19 cellular contexts compared by ENCODE assay signal in the genomic region with DNA sequence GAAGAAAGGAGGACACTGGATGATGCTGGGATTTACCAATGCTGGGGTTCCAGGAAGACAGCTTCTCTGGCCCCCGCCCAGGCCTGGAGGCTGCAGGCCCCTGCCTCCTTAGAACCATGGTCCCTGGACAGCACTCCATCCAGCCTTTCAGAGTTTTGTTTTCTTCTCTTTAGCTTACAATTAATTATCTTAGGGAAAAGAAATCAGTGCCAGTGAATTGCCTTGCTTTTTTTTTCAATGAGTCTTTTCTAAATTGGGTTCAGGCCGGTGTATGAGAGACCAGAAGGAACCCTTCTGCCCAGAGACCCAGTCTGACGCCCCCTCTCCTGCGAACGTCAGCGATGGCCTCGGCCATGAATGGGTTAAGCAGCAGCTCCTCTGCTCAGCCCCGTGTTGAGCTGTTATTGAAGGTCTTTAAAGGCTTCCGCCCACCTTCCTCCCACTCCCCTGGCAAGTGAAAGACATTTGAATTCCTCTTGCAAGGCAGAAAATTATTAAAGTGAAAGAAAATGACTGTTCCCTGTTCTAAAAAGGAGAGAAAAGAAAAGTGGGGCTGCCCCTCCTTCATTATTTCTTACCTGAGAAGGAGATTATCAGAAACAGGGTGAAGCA.
DNase-seq lines count a peak whose midpoint lies in the region; ATAC-seq, FAIRE-seq and TF ChIP-seq lines count a peak whose summit lies in the region.
"Had no signal": no experiment of that assay in that cellular context is flagged by ENCODE, and none has a peak within 500 bp of the region (broad histone marks: within the 10 kb centered on the region; RNA-seq: fewer than 3 reads in every experiment).

No MANE protein-coding gene starts in this region.

- H3K4me1 Mint-ChIP-seq in activated T-cell treated with anti-CD3 and anti-CD28 coated beads, Interleukin-2, amount 50 U/mL, for 24 hours (ENCODE audit: low read depth) = peaks cover 7% of the 10 kb centered on the region
- peaks cover 70% of the 10 kb centered on the region for H3K4me1 Mint-ChIP-seq in WTC11

- no peak overlapping the region for H3K27ac Mint-ChIP-seq in activated T-cell treated with anti-CD3 and anti-CD28 coated beads, Interleukin-2, amount 50 U/mL, for 24 hours
- H3K27ac Mint-ChIP-seq in WTC11 = peak overlapping the region; percentile 96
- H3K27ac Mint-ChIP-seq: activated naive CD4-positive, alpha-beta T cell treated with anti-CD3 and anti-CD28 coated beads for 36 hours; IgD-negative memory B cell had no signal

- CTCF ChIA-PET in WTC11 (lab: Charles Lee) = interaction anchor here (0.6 to 1.9 kb wide), 8 partner anchors 11 to 254 kb away, joined by 3 to 7 read pairs (median 4); no protein-coding TSS in a partner anchor

- DNase-seq in activated T-cell treated with anti-CD3 and anti-CD28 coated beads for 4 hours (peak; percentile 9), WTC11 (ENCODE audit: low spot score) (peak; percentile 43), iPS-NIHi11 (ENCODE audit: low spot score) (peak; percentile 76), retina (peak; percentile 32), GM19238 (ENCODE audit: insufficient read length, low spot score) (no peak), D721Med (ENCODE audit: insufficient read length, low spot score) (no peak)
- no peak for DNase-seq in activated T-cell treated with anti-CD3 and anti-CD28 coated beads, Interleukin-2, amount 50 U/mL, for 24 hours
- DNase-seq: ACHN; activated CD4-positive, CD25-positive, alpha-beta regulatory T cell treated with anti-CD3 and anti-CD28 coated beads, Interleukin-2, amount 50 U/mL, for 72 hours; activated naive CD4-positive, alpha-beta T cell treated with anti-CD3 and anti-CD28 coated beads for 36 hours; effector memory CD4-positive, alpha-beta T cell; NCI-H1694 treated with DMSO at 0.1 percent for 48 hours; RPMI8226; small intestine; substantia nigra had no signal

- POLR2A ChIA-PET in WTC11 (lab: Charles Lee) = no interaction called here

- H3K9me3 Mint-ChIP-seq in activated T-cell treated with anti-CD3 and anti-CD28 coated beads, Interleukin-2, amount 50 U/mL, for 24 hours = no peaks in the 10 kb centered on the region
- no peaks in the 10 kb centered on the region for H3K9me3 Mint-ChIP-seq in WTC11
- H3K9me3 Mint-ChIP-seq: activated naive CD4-positive, alpha-beta T cell treated with anti-CD3 and anti-CD28 coated beads for 36 hours had no signal

- FAIRE-seq in D721Med (lab: Jason Lieb, UNC) = no peak
- FAIRE-seq: G401.6, small intestine had no signal

- H3K36me3 Mint-ChIP-seq in activated T-cell treated with anti-CD3 and anti-CD28 coated beads, Interleukin-2, amount 50 U/mL, for 24 hours (ENCODE audit: low read depth) = no peaks in the 10 kb centered on the region
- no peaks in the 10 kb centered on the region for H3K36me3 Mint-ChIP-seq in WTC11
- H3K36me3 Mint-ChIP-seq: IgD-negative memory B cell had no signal

- ATAC-seq in WTC11 (peak; percentile 90), HG03354 (IDR thresholded peaks at IDR 0.05; ENCODE audit: poor library complexity, severe bottlenecking, unreplicated experiment) (no peak)
- ATAC-seq: SK-N-SH treated with all-trans-retinoic acid at 6 μM for 48 hours had no signal

- H3K27me3 Mint-ChIP-seq in activated T-cell treated with anti-CD3 and anti-CD28 coated beads, Interleukin-2, amount 50 U/mL, for 24 hours = peaks cover 16% of the 10 kb centered on the region
- no peaks in the 10 kb centered on the region for H3K27me3 Mint-ChIP-seq in WTC11 (ENCODE audit: low read depth)

- TF ChIP-seq CTCF in WTC11 (IDR thresholded peaks at IDR 0.05) (no peak), D721Med (IDR thresholded peaks at IDR 0.05; ENCODE audit: insufficient read depth, missing control alignments) (no peak)

- H3K4me3 Mint-ChIP-seq in activated T-cell treated with anti-CD3 and anti-CD28 coated beads, Interleukin-2, amount 50 U/mL, for 24 hours = no peak overlapping the region
- peak overlapping the region; percentile 38 for H3K4me3 Mint-ChIP-seq in WTC11
- H3K4me3 Mint-ChIP-seq: activated naive CD4-positive, alpha-beta T cell treated with anti-CD3 and anti-CD28 coated beads for 36 hours; IgD-negative memory B cell had no signal

TF ChIP-seq in WTC11, 78 proteins besides CTCF, POLR2A, EP300 and RAD21:
- TF ChIP-seq, protein P1, sequence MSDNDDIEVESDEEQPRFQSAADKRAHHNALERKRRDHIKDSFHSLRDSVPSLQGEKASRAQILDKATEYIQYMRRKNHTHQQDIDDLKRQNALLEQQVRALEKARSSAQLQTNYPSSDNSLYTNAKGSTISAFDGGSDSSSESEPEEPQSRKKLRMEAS (CRISPR knock-in tag; IDR thresholded peaks at IDR 0.05) = no peak
- TF ChIP-seq RORB (CRISPR knock-in tag; IDR thresholded peaks at IDR 0.05) = no peak
- TF ChIP-seq GABPB1 (CRISPR knock-in tag; IDR thresholded peaks at IDR 0.05) = no peak
- no peak for TF ChIP-seq ZNF138 (CRISPR knock-in tag; conservative IDR thresholded peaks at IDR 0.05)

Comparison
In these comparisons a context has a peak if more than half of its experiments do, and no peak if none do; other contexts are left out.
1. DNase-seq: peak in activated T-cell treated with anti-CD3 and anti-CD28 coated beads for 4 hours (single experiment), WTC11 (single experiment), iPS-NIHi11 (single experiment) and retina (single experiment); none in activated T-cell treated with anti-CD3 and anti-CD28 coated beads, Interleukin-2, amount 50 U/mL, for 24 hours (single experiment), GM19238 (single experiment) and D721Med (single experiment).